25 cellular contexts compared by ENCODE assay signal in the genomic region with DNA sequence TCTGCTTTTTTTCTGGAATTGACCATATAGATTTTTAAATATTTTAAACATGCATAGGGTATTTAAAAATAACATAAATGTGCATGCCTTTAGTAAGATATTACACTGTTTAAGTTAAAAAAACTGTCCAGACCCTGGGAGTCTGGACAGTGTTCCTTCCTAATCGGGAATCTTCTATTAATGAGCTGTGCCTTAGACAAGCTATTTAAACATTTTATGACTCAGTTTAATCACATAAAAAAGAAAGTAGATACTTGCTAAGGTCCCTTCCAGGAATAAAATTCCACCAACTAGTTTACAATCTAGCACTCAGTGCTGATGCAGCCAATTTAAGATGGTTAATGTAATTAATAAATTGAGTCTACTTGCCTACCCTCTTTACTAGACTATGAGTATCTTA.
A peak's percentile ranks its signal among the peaks of the same experiment; 100 is the strongest.
DNase-seq lines count a peak whose midpoint lies in the region; ATAC-seq and TF ChIP-seq lines count a peak whose summit lies in the region.
"Had no signal": no experiment of that assay in that cellular context is flagged by ENCODE, and none has a peak within 500 bp of the region (broad histone marks: within the 10 kb centered on the region; RNA-seq: fewer than 3 reads in every experiment).

No MANE protein-coding gene starts in this region.

- no TSS peak for BruUV-seq in PC-3 (replicated peaks; lab: Mats Ljungman, UMichigan)

- H3K27me3 ChIP-seq in MM.1S (replicated peaks; ENCODE audit: insufficient read depth, low read length) (no peaks in the 10 kb centered on the region), PC-3 (ENCODE audit: low read length) (no peaks in the 10 kb centered on the region), smooth muscle cell (ENCODE audit: low read depth) (no peaks in the 10 kb centered on the region), ascending aorta (no peaks in the 10 kb centered on the region)
- H3K27me3 ChIP-seq: BE2C, BLaER1 had no signal

- intact Hi-C loops in PC-3 (cut with micrococcal nuclease) = no loop called here
- intact Hi-C loops in ascending aorta (cut with DNase I) = no loop called here

- H3K27ac Mint-ChIP-seq in mesothelial cell of epicardium = peak overlapping the region; percentile 62
- H3K27ac Mint-ChIP-seq: CD14-positive monocyte; CD4-positive, alpha-beta memory T cell; CD4-positive, CD25-positive, alpha-beta regulatory T cell had no signal

- H3K27ac ChIP-seq in MM.1S (ENCODE audit: low read length) (peak overlapping the region; percentile 18; the same call in 1 of the 2 replicates), PC-3 (ENCODE audit: low read length) (no peak overlapping the region), smooth muscle cell (ENCODE audit: low read depth) (no peak overlapping the region), ascending aorta (no peak overlapping the region)
- H3K27ac ChIP-seq: BLaER1 had no signal

- CTCF ChIA-PET in PC-3 (lab: Charles Lee) = interaction anchor here (0.6 kb wide), 2 partner anchors 520 to 620 kb away, joined by 4 read pairs; no protein-coding TSS in a partner anchor

- H3K4me1 Mint-ChIP-seq in mesothelial cell of epicardium = peaks cover 63% of the 10 kb centered on the region
- H3K4me1 Mint-ChIP-seq: CD14-positive monocyte; CD4-positive, alpha-beta memory T cell; CD4-positive, CD25-positive, alpha-beta regulatory T cell; CD8-positive, alpha-beta memory T cell had no signal

- H3K36me3 Mint-ChIP-seq in mesothelial cell of epicardium = no peaks in the 10 kb centered on the region
- H3K36me3 Mint-ChIP-seq: CD14-positive monocyte; CD4-positive, alpha-beta memory T cell; CD4-positive, CD25-positive, alpha-beta regulatory T cell; CD8-positive, alpha-beta memory T cell had no signal

- no peaks in the 10 kb centered on the region for H3K9me3 ChIP-seq in MM.1S (replicated peaks; ENCODE audit: insufficient read depth, low read length)
- no peaks in the 10 kb centered on the region for H3K9me3 ChIP-seq in PC-3 (ENCODE audit: low read length)
- no peaks in the 10 kb centered on the region for H3K9me3 ChIP-seq in smooth muscle cell (replicated peaks; ENCODE audit: low read depth)
- no peaks in the 10 kb centered on the region for H3K9me3 ChIP-seq in ascending aorta
- H3K9me3 ChIP-seq: BE2C, BLaER1 had no signal

- H3K9me3 Mint-ChIP-seq in mesothelial cell of epicardium = peaks cover 2% of the 10 kb centered on the region
- H3K9me3 Mint-ChIP-seq: CD4-positive, alpha-beta memory T cell; CD8-positive, alpha-beta memory T cell had no signal

- DNase-seq in MM.1S (no peak), PC-3 (no peak), mesothelial cell of epicardium (ENCODE audit: low spot score in 2 of 2, unreplicated experiment in 2 of 2) (no peak), smooth muscle cell (lab: John Stamatoyannopoulos, UW; ENCODE audit: unreplicated experiment) (no peak), ascending aorta (ENCODE audit: low spot score in 2 of 2) (no peak)
- DNase-seq: 8988T; ACHN; BE2C; C1 segment of cervical spinal cord; CD4-positive, alpha-beta memory T cell; CD4-positive, CD25-positive, alpha-beta regulatory T cell; CD8-positive, alpha-beta memory T cell; COR-L47; DMS 273 treated with DMSO at 0.1 percent for 48 hours; DMS153; DMS53; DMS79; DND-41; EL; GDM1 had no signal

- no peaks in the 10 kb centered on the region for H4K20me1 ChIP-seq in MM.1S (ENCODE audit: insufficient read depth, low read length)
- no peaks in the 10 kb centered on the region for H4K20me1 ChIP-seq in PC-3 (ENCODE audit: low read length)
- no peaks in the 10 kb centered on the region for H4K20me1 ChIP-seq in smooth muscle cell (ENCODE audit: low read depth)
- H4K20me1 ChIP-seq: BLaER1 had no signal

- no peak for TF ChIP-seq CTCF in MM.1S (IDR thresholded peaks at IDR 0.05; ENCODE audit: low read length)
- no peak for TF ChIP-seq CTCF in PC-3 (conservative IDR thresholded peaks at IDR 0.05; ENCODE audit: low read depth, low read length)
- TF ChIP-seq CTCF in mesothelial cell of epicardium (IDR thresholded peaks at IDR 0.05; ENCODE audit: unreplicated experiment) = no peak
- no peak for TF ChIP-seq CTCF in smooth muscle cell (IDR thresholded peaks at IDR 0.05; ENCODE audit: borderline replicate concordance, insufficient read depth, poor library complexity, severe bottlenecking)
- no peak for TF ChIP-seq CTCF in ascending aorta (IDR thresholded peaks at IDR 0.05)

- H3K79me2 ChIP-seq in MM.1S (ENCODE audit: low read length) (no peaks in the 10 kb centered on the region), PC-3 (ENCODE audit: low read length) (no peaks in the 10 kb centered on the region), smooth muscle cell (ENCODE audit: low read depth) (no peaks in the 10 kb centered on the region)

- H3F3A ChIP-seq in MM.1S (ENCODE audit: insufficient read depth, low read length) (0 out of 2 replicates have a peak, but pooled peaks cover 3% of the 10 kb centered on the region), PC-3 (ENCODE audit: low read length, unreplicated experiment) (no peaks in the 10 kb centered on the region), smooth muscle cell (ENCODE audit: low read depth) (no peaks in the 10 kb centered on the region)

- no peaks in the 10 kb centered on the region for H3K27me3 Mint-ChIP-seq in mesothelial cell of epicardium (ENCODE audit: low read depth)

- peak overlapping the region; percentile 70 for H3K4me2 ChIP-seq in MM.1S (ENCODE audit: low read depth, low read length)
- H3K4me2 ChIP-seq in PC-3 (ENCODE audit: low read length) = no peak overlapping the region
- no peak overlapping the region for H3K4me2 ChIP-seq in smooth muscle cell
- H3K4me2 ChIP-seq: BLaER1 had no signal

- no peaks in the 10 kb centered on the region for H3K9me2 ChIP-seq in MM.1S (replicated peaks; ENCODE audit: insufficient read depth, low read length)
- no peaks in the 10 kb centered on the region for H3K9me2 ChIP-seq in PC-3 (replicated peaks; ENCODE audit: low read length)

- ATAC-seq in PC-3 = peak; percentile 64
- no peak for ATAC-seq in GM18519 (IDR thresholded peaks at IDR 0.05; ENCODE audit: low FRiP score, unreplicated experiment)
- ATAC-seq in GM21619 (IDR thresholded peaks at IDR 0.05; ENCODE audit: unreplicated experiment) = no peak
- ATAC-seq: GM12878 had no signal

- H3K4me3 ChIP-seq in MM.1S (ENCODE audit: low read length) (no peak overlapping the region), PC-3 (ENCODE audit: low read length) (no peak overlapping the region), smooth muscle cell (no peak overlapping the region), ascending aorta (no peak overlapping the region)
- H3K4me3 ChIP-seq: BLaER1, GM12878 had no signal

- H3K4me3 Mint-ChIP-seq in mesothelial cell of epicardium = no peak overlapping the region
- H3K4me3 Mint-ChIP-seq: CD14-positive monocyte; CD4-positive, alpha-beta memory T cell; CD4-positive, CD25-positive, alpha-beta regulatory T cell; CD8-positive, alpha-beta memory T cell had no signal

- POLR2A ChIA-PET in PC-3 (lab: Charles Lee; ENCODE audit: unreplicated experiment) = interaction anchor here (0.6 kb wide), 1 partner anchor 631 kb away, joined by 3 read pairs; no protein-coding TSS in a partner anchor

- peaks cover 19% of the 10 kb centered on the region for H3K4me1 ChIP-seq in MM.1S (ENCODE audit: low read length)
- no peaks in the 10 kb centered on the region for H3K4me1 ChIP-seq in PC-3 (ENCODE audit: insufficient read depth, low read length)
- peaks cover 11% of the 10 kb centered on the region for H3K4me1 ChIP-seq in smooth muscle cell (ENCODE audit: low read depth)
- H3K4me1 ChIP-seq in ascending aorta = peaks cover 5 to 10% of the 10 kb centered on the region in 2 donors
- H3K4me1 ChIP-seq: BLaER1 had no signal

- H3K36me3 ChIP-seq in MM.1S (replicated peaks; ENCODE audit: insufficient read depth, low read length) (no peaks in the 10 kb centered on the region), PC-3 (ENCODE audit: low read depth, low read length) (no peaks in the 10 kb centered on the region), smooth muscle cell (ENCODE audit: low read depth) (no peaks in the 10 kb centered on the region), ascending aorta (no peaks in the 10 kb centered on the region)
- H3K36me3 ChIP-seq: BE2C, BLaER1 had no signal

- no peak overlapping the region; the same call in 1 of the 2 replicates for H2AFZ ChIP-seq in MM.1S (ENCODE audit: low read length)
- H2AFZ ChIP-seq in PC-3 (ENCODE audit: low read length) = no peak overlapping the region
- H2AFZ ChIP-seq in smooth muscle cell (ENCODE audit: low read depth) = peak overlapping the region; percentile 40

- H3K9ac ChIP-seq in MM.1S (ENCODE audit: low read length) (no peak overlapping the region), PC-3 (ENCODE audit: low read length) (no peak overlapping the region), smooth muscle cell (ENCODE audit: low read depth) (no peak overlapping the region)
- H3K9ac ChIP-seq: BLaER1 had no signal

- WGBS in smooth muscle cell (ENCODE audit: low lambda C conversion rate) = 29% methylated on average over 1 of the region's 1 CpG
